1 cellular context compared by ENCODE assay signal in genomic region chr11:43920598-43921419, GRCh38.
TF ChIP-seq lines count a peak whose summit lies in the region.

No MANE protein-coding gene starts in this region.

TF ChIP-seq in SK-N-SH, 30 proteins besides CTCF, POLR2A, EP300 and RAD21 (continued from another document):
- TF ChIP-seq REST (IDR thresholded peaks at IDR 0.05; ENCODE audit: low read depth, low read length) (no peak), ZBTB33 (IDR thresholded peaks at IDR 0.05; ENCODE audit: borderline replicate concordance, low read depth) (no peak), CHD2 (IDR thresholded peaks at IDR 0.05; ENCODE audit: low read length, partially characterized antibody) (no peak), PBX3 (IDR thresholded peaks at IDR 0.05) (no peak), GATA2 (CRISPR knock-in tag; IDR thresholded peaks at IDR 0.05) (no peak), NFIC (IDR thresholded peaks at IDR 0.05; ENCODE audit: borderline replicate concordance) (no peak), ELF1 (IDR thresholded peaks at IDR 0.05) (no peak), SMC3 (IDR thresholded peaks at IDR 0.05; ENCODE audit: low read depth, low read length) (no peak)
TF ChIP-seq in SK-N-SH: peak in this region for 5.
